ENCODE assay signal across 26 cellular contexts in the genomic region with DNA sequence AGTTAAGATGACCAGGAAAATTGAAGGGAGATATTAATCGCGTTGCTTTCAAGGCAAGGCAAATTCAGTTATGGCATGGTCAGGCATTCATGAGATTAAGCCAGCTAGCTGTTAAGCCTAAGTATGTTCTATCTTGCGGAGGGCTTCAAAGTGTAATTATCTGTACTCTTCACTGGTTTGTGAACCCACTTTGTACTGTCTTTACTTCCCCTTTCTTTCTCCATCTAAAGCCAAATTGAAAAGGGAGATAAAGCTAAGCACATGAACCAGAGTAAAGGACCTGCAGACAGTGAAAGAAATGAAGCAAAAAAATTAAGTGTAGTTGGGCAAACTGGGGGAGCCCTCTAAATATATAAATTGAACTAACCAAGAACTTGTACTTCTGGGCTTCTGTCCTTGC.
"Had no signal": no experiment of that assay in that cellular context is flagged by ENCODE, and none has a peak within 500 bp of the region (broad histone marks: within the 10 kb centered on the region; RNA-seq: fewer than 3 reads in every experiment).

No MANE protein-coding gene starts in this region.

- H3K4me3 ChIP-seq: ascending aorta, cardiac muscle cell, coronary artery, dorsolateral prefrontal cortex, gastrocnemius medialis, hepatocyte, left ventricle myocardium inferior, lung, transverse colon had no signal

- H3K27ac ChIP-seq: ascending aorta, cardiac muscle cell, coronary artery, dorsolateral prefrontal cortex, gastrocnemius medialis, hepatocyte, left ventricle myocardium inferior, transverse colon had no signal

- H3K27me3 Mint-ChIP-seq: activated CD4-positive, alpha-beta memory T cell treated with anti-CD3 and anti-CD28 coated beads for 36 hours; activated CD4-positive, alpha-beta T cell treated with anti-CD3 and anti-CD28 coated beads, Interleukin-2, amount 10 ng/mL, durations not matched to agents 24 days and 14 days; activated naive CD4-positive, alpha-beta T cell treated with anti-CD3 and anti-CD28 coated beads, Interleukin-2, amount 10 ng/mL, durations not matched to agents 7 days and 5 days; brain had no signal

- H3K4me1 ChIP-seq: ascending aorta had no signal

- H3K27me3 ChIP-seq: ascending aorta, cardiac muscle cell, dorsolateral prefrontal cortex, gastrocnemius medialis, hepatocyte, transverse colon had no signal

- H3K4me1 Mint-ChIP-seq: activated CD4-positive, alpha-beta T cell treated with anti-CD3 and anti-CD28 coated beads, Interleukin-2, amount 10 ng/mL, durations not matched to agents 24 days and 14 days; activated naive CD4-positive, alpha-beta T cell treated with anti-CD3 and anti-CD28 coated beads, Interleukin-2, amount 10 ng/mL, durations not matched to agents 7 days and 5 days; activated naive CD8-positive, alpha-beta T cell treated with anti-CD3 and anti-CD28 coated beads, Interleukin-2, amount 10 ng/mL, durations not matched to agents 7 days and 5 days had no signal

- DNase-seq: activated CD4-positive, alpha-beta memory T cell treated with anti-CD3 and anti-CD28 coated beads for 36 hours; activated CD4-positive, alpha-beta T cell treated with anti-CD3 and anti-CD28 coated beads, Interleukin-2, amount 10 ng/mL, durations not matched to agents 24 days and 14 days; activated CD4-positive, CD25-positive, alpha-beta regulatory T cell treated with anti-CD3 and anti-CD28 coated beads, Interleukin-2, amount 50 U/mL, for 72 hours; activated CD8-positive, alpha-beta memory T cell treated with anti-CD3 and anti-CD28 coated beads, Interleukin-2, amount 50 U/mL, for 4 hours; activated effector memory CD4-positive, alpha-beta T cell treated with anti-CD3 and anti-CD28 coated beads, Interleukin-2, amount 50 U/mL, for 16 hours; activated naive CD4-positive, alpha-beta T cell treated with anti-CD3 and anti-CD28 coated beads, Interleukin-2, amount 10 ng/mL, durations not matched to agents 7 days and 5 days; activated naive CD8-positive, alpha-beta T cell treated with anti-CD3 and anti-CD28 coated beads, Interleukin-2, amount 10 ng/mL, durations not matched to agents 7 days and 5 days; activated T-cell treated with anti-CD3 and anti-CD28 coated beads, Interleukin-2, amount 50 U/mL, for 1 hour; dorsolateral prefrontal cortex; effector memory CD8-positive, alpha-beta T cell; gastrocnemius medialis; islet precursor cell; left ventricle myocardium inferior; mesendoderm; natural killer cell; posterior cingulate gyrus; right cardiac atrium; stimulated activated naive CD4-positive, alpha-beta T cell treated with Interleukin-2 at 50 U/mL for 16 hours; transverse colon had no signal

- H3K36me3 Mint-ChIP-seq: activated CD4-positive, alpha-beta memory T cell treated with anti-CD3 and anti-CD28 coated beads for 36 hours; activated naive CD4-positive, alpha-beta T cell treated with anti-CD3 and anti-CD28 coated beads, Interleukin-2, amount 10 ng/mL, durations not matched to agents 7 days and 5 days; activated naive CD8-positive, alpha-beta T cell treated with anti-CD3 and anti-CD28 coated beads, Interleukin-2, amount 10 ng/mL, durations not matched to agents 7 days and 5 days; brain; natural killer cell had no signal

- H3K4me2 ChIP-seq: hepatocyte had no signal

- H3K9me3 ChIP-seq: ascending aorta, gastrocnemius medialis, left ventricle myocardium inferior, transverse colon had no signal

- H3K4me3 Mint-ChIP-seq: activated CD4-positive, alpha-beta memory T cell treated with anti-CD3 and anti-CD28 coated beads for 36 hours; activated CD4-positive, alpha-beta T cell treated with anti-CD3 and anti-CD28 coated beads, Interleukin-2, amount 10 ng/mL, durations not matched to agents 24 days and 14 days; activated naive CD4-positive, alpha-beta T cell treated with anti-CD3 and anti-CD28 coated beads, Interleukin-2, amount 10 ng/mL, durations not matched to agents 7 days and 5 days; activated naive CD8-positive, alpha-beta T cell treated with anti-CD3 and anti-CD28 coated beads, Interleukin-2, amount 10 ng/mL, durations not matched to agents 7 days and 5 days; activated T-helper 1 cell treated with anti-CD3 and anti-CD28 coated beads, Interleukin-12 subunit alpha, Interleukin-12 subunit beta, Interleukin-2, Interleukin-4 antibody, amounts not matched to agents 30 ng/mL and 10 ng/mL and 1 ng/mL, durations not matched to agents 14 hours and 24 hours and 36 hours; brain; effector memory CD8-positive, alpha-beta T cell; natural killer cell had no signal

- H3K36me3 ChIP-seq: ascending aorta, cardiac muscle cell, gastrocnemius medialis, left ventricle myocardium inferior, transverse colon had no signal

- H3K9me3 Mint-ChIP-seq: activated CD4-positive, alpha-beta memory T cell treated with anti-CD3 and anti-CD28 coated beads for 36 hours; activated CD4-positive, alpha-beta T cell treated with anti-CD3 and anti-CD28 coated beads, Interleukin-2, amount 10 ng/mL, durations not matched to agents 24 days and 14 days; activated naive CD8-positive, alpha-beta T cell treated with anti-CD3 and anti-CD28 coated beads, Interleukin-2, amount 10 ng/mL, durations not matched to agents 7 days and 5 days; activated T-helper 1 cell treated with anti-CD3 and anti-CD28 coated beads, Interleukin-12 subunit alpha, Interleukin-12 subunit beta, Interleukin-2, Interleukin-4 antibody, amounts not matched to agents 30 ng/mL and 10 ng/mL and 1 ng/mL, durations not matched to agents 14 hours and 24 hours and 36 hours; natural killer cell had no signal

- ATAC-seq: effector memory CD8-positive, alpha-beta T cell; gastrocnemius medialis; natural killer cell; right cardiac atrium had no signal

- H3K27ac Mint-ChIP-seq: activated CD4-positive, alpha-beta memory T cell treated with anti-CD3 and anti-CD28 coated beads for 36 hours; activated CD4-positive, alpha-beta T cell treated with anti-CD3 and anti-CD28 coated beads, Interleukin-2, amount 10 ng/mL, durations not matched to agents 24 days and 14 days; activated naive CD4-positive, alpha-beta T cell treated with anti-CD3 and anti-CD28 coated beads, Interleukin-2, amount 10 ng/mL, durations not matched to agents 7 days and 5 days; activated naive CD8-positive, alpha-beta T cell treated with anti-CD3 and anti-CD28 coated beads, Interleukin-2, amount 10 ng/mL, durations not matched to agents 7 days and 5 days; activated T-helper 1 cell treated with anti-CD3 and anti-CD28 coated beads, Interleukin-12 subunit alpha, Interleukin-12 subunit beta, Interleukin-2, Interleukin-4 antibody, amounts not matched to agents 30 ng/mL and 10 ng/mL and 1 ng/mL, durations not matched to agents 14 hours and 24 hours and 36 hours; brain; effector memory CD8-positive, alpha-beta T cell had no signal
